Comparison of ENCODE assay signal across 9 cellular contexts in the genomic region with DNA sequence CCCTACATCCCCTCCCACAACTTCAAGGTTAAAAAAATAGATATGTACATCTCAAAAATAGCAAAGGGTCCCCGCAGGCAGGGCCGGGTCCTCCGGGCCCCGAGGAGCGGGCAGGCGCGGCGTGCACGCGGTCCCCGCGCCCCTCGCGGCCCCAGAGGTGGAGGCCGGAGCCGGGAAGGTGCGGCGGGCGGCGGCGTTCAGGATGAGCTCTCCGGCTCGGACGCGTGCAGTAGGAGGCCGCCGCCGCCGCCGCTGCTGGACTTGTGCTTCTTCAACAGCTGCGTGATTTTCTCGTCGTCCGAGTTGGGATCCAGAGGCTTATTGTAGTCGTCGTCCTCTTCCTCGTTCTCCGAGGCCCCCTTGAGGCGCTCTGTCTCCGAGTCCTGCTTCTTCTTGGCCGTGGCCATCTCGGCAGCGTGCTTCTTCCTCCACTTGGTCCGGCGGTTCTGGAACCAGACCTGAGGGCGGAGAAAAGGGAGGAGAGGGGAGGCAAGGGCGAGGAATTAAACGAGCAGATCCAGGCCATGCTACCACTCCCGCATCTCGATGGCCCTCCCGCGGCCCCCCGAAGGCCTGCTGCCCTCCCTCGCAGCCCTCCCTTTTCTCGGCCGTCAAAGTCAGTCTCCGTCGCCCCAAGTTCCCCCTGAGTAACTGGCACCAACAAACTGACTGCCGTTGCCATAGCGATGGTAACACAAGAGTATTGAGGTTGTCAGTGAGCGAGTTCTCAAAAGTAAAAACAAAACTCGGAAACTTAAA. TPM values are rescaled to one million over a fixed set of nuclear protein-coding genes. Genes with fewer than 3 reads are reported as not detected.
DNase-seq lines count a peak whose midpoint lies in the region; ATAC-seq and TF ChIP-seq lines count a peak whose summit lies in the region.
"Had no signal": no experiment of that assay in that cellular context is flagged by ENCODE, and none has a peak within 500 bp of the region (broad histone marks: within the 10 kb centered on the region; RNA-seq: fewer than 3 reads in every experiment).

No MANE protein-coding gene starts in this region.

- ATAC-seq in GM18502 (IDR thresholded peaks at IDR 0.05; ENCODE audit: poor library complexity, unreplicated experiment) (peak; percentile 61), RWPE2 (ENCODE audit: low read depth) (peak; percentile 54), GM18520 (IDR thresholded peaks at IDR 0.05; ENCODE audit: unreplicated experiment) (no peak), HG03039 (IDR thresholded peaks at IDR 0.05; ENCODE audit: unreplicated experiment) (no peak), HG02642 (IDR thresholded peaks at IDR 0.05; ENCODE audit: poor library complexity, unreplicated experiment) (no peak)

- no peak overlapping the region for H2BK5ac ChIP-seq in trophoblast cell (ENCODE audit: low read depth, low read length, poor library complexity)

- H3K79me2 ChIP-seq in trophoblast cell (ENCODE audit: control insufficient read depth, insufficient read depth, low read length, poor library complexity) = no peaks in the 10 kb centered on the region

- H2AFZ ChIP-seq in trophoblast cell (ENCODE audit: insufficient read depth, low read length, poor library complexity) = no peak overlapping the region

- no peak overlapping the region for H2BK12ac ChIP-seq in trophoblast cell (ENCODE audit: low read length)

- H3K18ac ChIP-seq in trophoblast cell (ENCODE audit: low read length) = no peak overlapping the region

- no peak overlapping the region for H2AK5ac ChIP-seq in trophoblast cell (ENCODE audit: low read length)

- no peak overlapping the region for H3K4ac ChIP-seq in trophoblast cell (ENCODE audit: low read depth, low read length)

- no peak overlapping the region for H3K23ac ChIP-seq in trophoblast cell (ENCODE audit: low read length)

- no CpG with 5 or more reads among the region's 62 CpGs for WGBS in trophoblast cell (ENCODE audit: extremely low coverage, insufficient coverage, insufficient read length)

- no peak for DNase-seq in RWPE2 (ENCODE audit: low spot score)
- peak; percentile 12 for DNase-seq in fibroblast of mammary gland (ENCODE audit: low read depth)
- peak in 1 of 2 donors; percentile 47 for DNase-seq in trophoblast cell
- no peak for DNase-seq in GM19238 (ENCODE audit: insufficient read length, low spot score)
- DNase-seq: SW 1271 had no signal

- H3K9ac ChIP-seq in trophoblast cell (ENCODE audit: low read length) = no peak overlapping the region

- H3K36me3 ChIP-seq in RWPE2 (ENCODE audit: low read depth) (no peaks in the 10 kb centered on the region), trophoblast cell (ENCODE audit: control insufficient read depth in 1 of 2, insufficient read depth in 2 of 2, low read length in 2 of 2) (no peaks in the 10 kb centered on the region)

- H3K4me3 ChIP-seq in RWPE2 (ENCODE audit: severe bottlenecking) (no peak overlapping the region), fibroblast of mammary gland (ENCODE audit: control insufficient read depth, low read depth, low read length) (no peak overlapping the region), trophoblast cell (ENCODE audit: low read depth, low read length) (no peak overlapping the region)

- H3K4me2 ChIP-seq in trophoblast cell (ENCODE audit: low read length) = peak overlapping the region; percentile 40

- H3K9me3 ChIP-seq in RWPE2 (ENCODE audit: severe bottlenecking) (no peaks in the 10 kb centered on the region), trophoblast cell (ENCODE audit: insufficient read depth, low read depth, low read length) (peaks cover 9% of the 10 kb centered on the region)

- H3K14ac ChIP-seq in trophoblast cell (ENCODE audit: low read length) = no peak overlapping the region

- no peak overlapping the region for H4K91ac ChIP-seq in trophoblast cell (ENCODE audit: low read depth, low read length)

- no peaks in the 10 kb centered on the region for H3K4me1 ChIP-seq in RWPE2 (ENCODE audit: insufficient read depth, poor library complexity, severe bottlenecking)
- H3K4me1 ChIP-seq in trophoblast cell (ENCODE audit: control insufficient read depth in 1 of 2, insufficient read depth in 2 of 2, low read length in 2 of 2) = peaks cover 14 to 22% of the 10 kb centered on the region in 2 experiments

- H3K27ac ChIP-seq in RWPE2 (ENCODE audit: poor library complexity, severe bottlenecking) (no peak overlapping the region), trophoblast cell (ENCODE audit: low read depth, low read length) (no peak overlapping the region)

- H4K12ac ChIP-seq in trophoblast cell (ENCODE audit: low read depth, low read length) = no peak overlapping the region

- H3K27me3 ChIP-seq in RWPE2 (ENCODE audit: insufficient read depth, poor library complexity, severe bottlenecking) = peaks cover 100% of the 10 kb centered on the region
- H3K27me3 ChIP-seq in trophoblast cell (ENCODE audit: insufficient read depth, low read length) = peaks cover 68% of the 10 kb centered on the region

- no peak overlapping the region for H2BK120ac ChIP-seq in trophoblast cell (ENCODE audit: insufficient read depth, low read length, poor library complexity)

- H3K79me1 ChIP-seq in trophoblast cell (ENCODE audit: low read length) = no peaks in the 10 kb centered on the region

- H4K8ac ChIP-seq in trophoblast cell (ENCODE audit: low read depth, low read length) = no peak overlapping the region

- TF ChIP-seq CTCF in RWPE2 (IDR thresholded peaks at IDR 0.05; ENCODE audit: poor library complexity, severe bottlenecking) = no peak
- no peak for TF ChIP-seq CTCF in fibroblast of mammary gland (conservative IDR thresholded peaks at IDR 0.05; ENCODE audit: control insufficient read depth, insufficient read depth, low read depth, low read length)

RNA-seq across cellular contexts. Expression of gene NKX6-1, which starts 5.8 kb away (rescaled TPM):
- 0.04 TPM in 2 replicates for polyA plus RNA-seq in trophoblast cell (2013)

Comparison
In these comparisons a context has a peak if more than half of its experiments do, and no peak if none do; other contexts are left out.
1. ATAC-seq: peak in GM18502 (single experiment) and RWPE2 (single experiment); none in GM18520 (single experiment), HG03039 (single experiment) and HG02642 (single experiment).